10 cellular contexts compared by ENCODE assay signal in the genomic region with DNA sequence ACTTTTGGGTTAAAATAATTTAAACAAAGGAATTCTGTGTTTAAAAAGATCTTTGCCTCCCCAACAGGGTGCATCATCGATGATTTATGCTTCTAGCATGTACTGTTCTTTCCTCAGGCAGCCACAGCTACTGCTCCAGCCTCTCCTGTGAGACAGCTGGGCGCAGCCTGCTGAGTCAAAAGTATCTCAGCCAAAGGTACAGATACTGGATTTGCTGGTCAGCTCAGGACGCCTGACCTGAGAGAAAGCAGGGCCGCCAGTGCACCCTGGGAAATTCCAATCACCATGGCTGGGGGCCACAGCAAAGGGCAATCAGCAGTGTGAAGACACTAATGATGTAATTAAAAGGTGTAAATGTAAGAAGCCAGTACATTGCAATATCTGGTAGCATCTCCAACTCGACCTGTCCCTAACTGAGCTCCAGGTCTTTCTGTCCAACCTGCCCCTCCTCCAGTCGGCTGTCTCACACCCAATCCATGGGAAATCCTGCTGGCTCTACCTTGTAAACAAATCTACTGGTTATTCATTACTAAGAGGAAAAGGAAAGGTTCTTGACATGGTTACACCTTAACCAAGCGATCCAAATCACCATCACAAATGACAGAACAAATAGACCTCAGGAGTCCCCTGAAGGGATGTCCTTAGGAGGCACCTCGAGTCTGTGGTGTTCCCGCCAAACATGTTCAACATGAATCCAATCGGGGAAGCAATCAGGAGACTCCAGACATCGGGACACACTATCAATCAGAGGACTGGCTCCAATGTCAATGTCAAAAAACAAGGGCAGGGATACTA. TPM values are rescaled to one million over a fixed set of nuclear protein-coding genes. Genes with fewer than 3 reads are reported as not detected.
A peak's percentile ranks its signal among the peaks of the same experiment; 100 is the strongest.
DNase-seq lines count a peak whose midpoint lies in the region; ATAC-seq, FAIRE-seq and TF ChIP-seq lines count a peak whose summit lies in the region.
"Had no signal": no experiment of that assay in that cellular context is flagged by ENCODE, and none has a peak within 500 bp of the region (broad histone marks: within the 10 kb centered on the region; RNA-seq: fewer than 3 reads in every experiment).

No MANE protein-coding gene starts in this region.

- TF ChIP-seq CTCF in A549 (IDR thresholded peaks at IDR 0.05) (no peak), IMR-90 (conservative IDR thresholded peaks at IDR 0.05; ENCODE audit: low read depth, low read length) (no peak), GM13976 (IDR thresholded peaks at IDR 0.05; ENCODE audit: borderline replicate concordance, control extremely low read depth, extremely low read depth, insufficient read depth, missing control alignments) (no peak)

- H3K27ac ChIP-seq in A549 (peak overlapping the region; percentile 79 to 85), IMR-90 (ENCODE audit: insufficient read depth, low read length) (peak overlapping the region; percentile 87), mesendoderm (ENCODE audit: low read depth, low read length) (no peak overlapping the region)

- H3K56ac ChIP-seq in IMR-90 (ENCODE audit: extremely low read depth, insufficient read depth, low read length) (peak overlapping the region; percentile 37; the same call in 1 of the 2 replicates), mesendoderm (ENCODE audit: low read length) (no peak overlapping the region)

- peak in 1 of 2 experiments; percentile 36; a peak in 1 of 5 replicates for TF ChIP-seq RAD21 in A549 (conservative IDR thresholded peaks at IDR 0.05 in 1 of 2, IDR thresholded peaks at IDR 0.05 in 1 of 2)
- TF ChIP-seq RAD21 in IMR-90 (IDR thresholded peaks at IDR 0.05; ENCODE audit: low read length): no peak; the same call in 1 of the 2 replicates

- peak overlapping the region; percentile 84 for H2BK20ac ChIP-seq in IMR-90 (ENCODE audit: low read depth, low read length)

- 0 out of 3 replicates have a peak overlapping the region, but pooled peaks have one; percentile 2 for H3K4me3 ChIP-seq in A549
- H3K4me3 ChIP-seq in IMR-90 (ENCODE audit: insufficient read depth, low read depth, low read length): no peak overlapping the region
- no peak overlapping the region for H3K4me3 ChIP-seq in mesendoderm (ENCODE audit: low read length)

- H2BK15ac ChIP-seq in IMR-90 (ENCODE audit: low read depth, low read length): peak overlapping the region; percentile 79
- no peak overlapping the region for H2BK15ac ChIP-seq in mesendoderm (replicated peaks; ENCODE audit: low read depth)

- peak overlapping the region; percentile 78 for H3K4me2 ChIP-seq in A549
- H3K4me2 ChIP-seq in IMR-90 (ENCODE audit: low read depth, low read length): peak overlapping the region; percentile 66
- H3K4me2 ChIP-seq in mesendoderm (ENCODE audit: low read length): no peak overlapping the region

- H2BK5ac ChIP-seq in IMR-90 (ENCODE audit: low read depth, low read length, poor library complexity, severe bottlenecking) (peak overlapping the region; percentile 93), mesendoderm (ENCODE audit: low read length) (no peak overlapping the region)

- H3K4me1 ChIP-seq in A549: peaks cover 52% of the 10 kb centered on the region
- H3K4me1 ChIP-seq in IMR-90 (ENCODE audit: control insufficient read depth, insufficient read depth, low read length): peaks cover 17% of the 10 kb centered on the region
- H3K4me1 ChIP-seq in mesendoderm (ENCODE audit: control insufficient read depth, low read depth, low read length): no peaks in the 10 kb centered on the region

- WGBS in A549 (ENCODE audit: missing lambda C conversion rate): under 1% methylated on average over 11 of the region's 11 CpGs
- 27% methylated on average over 3 of the region's 11 CpGs; no CpG with 5 or more reads in 1 of the 2 experiments for WGBS in IMR-90 (ENCODE audit: extremely low coverage in 2 of 2, insufficient read length in 1 of 2), 2 experiments
- WGBS in mesendoderm (ENCODE audit: extremely low coverage, insufficient coverage, low lambda C conversion rate): no CpG with 5 or more reads among the region's 11 CpGs

- peak overlapping the region; percentile 80 for H3K18ac ChIP-seq in IMR-90 (ENCODE audit: low read depth, low read length)
- no peak overlapping the region for H3K18ac ChIP-seq in mesendoderm (ENCODE audit: low read length)

- intact Hi-C loops in IMR-90 (cut with micrococcal nuclease): no loop called here

- H3K9ac ChIP-seq in IMR-90 (ENCODE audit: low read depth, low read length) (peak overlapping the region; percentile 2; the same call in 1 of the 2 replicates), mesendoderm (ENCODE audit: low read length) (no peak overlapping the region)

- H3K36me3 ChIP-seq in IMR-90 (ENCODE audit: control insufficient read depth, insufficient read depth, low read length): no peaks in the 10 kb centered on the region
- no peaks in the 10 kb centered on the region for H3K36me3 ChIP-seq in mesendoderm (ENCODE audit: control insufficient read depth, insufficient read depth, low read length)

- no peaks in the 10 kb centered on the region for H3K27me3 ChIP-seq in IMR-90 (ENCODE audit: control insufficient read depth, insufficient read depth, low read length)
- no peaks in the 10 kb centered on the region for H3K27me3 ChIP-seq in mesendoderm (ENCODE audit: insufficient read depth, low read length, poor library complexity)

- H3K9me3 ChIP-seq in A549 (no peaks in the 10 kb centered on the region), IMR-90 (ENCODE audit: control insufficient read depth, insufficient read depth, low read length) (no peaks in the 10 kb centered on the region)

- BruUV-seq in IMR-90 (replicated peaks; lab: Mats Ljungman, UMichigan): no TSS peak

- H4K5ac ChIP-seq in IMR-90 (ENCODE audit: low read depth, low read length): peak overlapping the region; percentile 95
- no peak overlapping the region for H4K5ac ChIP-seq in mesendoderm (ENCODE audit: low read length)

- TF ChIP-seq POLR2A in A549 (IDR thresholded peaks at IDR 0.05; ENCODE audit: low read length): no peak
- TF ChIP-seq POLR2A in IMR-90 (IDR thresholded peaks at IDR 0.05; ENCODE audit: low read depth, low read length): no peak

- H4K20me1 ChIP-seq in IMR-90 (ENCODE audit: insufficient read depth, low read length): peaks cover 11% of the 10 kb centered on the region

- H3K4ac ChIP-seq in IMR-90 (ENCODE audit: low read depth, low read length) (peak overlapping the region; percentile 89), mesendoderm (ENCODE audit: low read depth, low read length) (no peak overlapping the region)

- H4K91ac ChIP-seq in IMR-90 (ENCODE audit: insufficient read depth, low read depth, low read length): peak overlapping the region; percentile 69

- peaks cover 11% of the 10 kb centered on the region for H3K9me1 ChIP-seq in IMR-90 (ENCODE audit: insufficient read depth, low read length)

- peak overlapping the region; percentile 66 for H2AK9ac ChIP-seq in IMR-90 (replicated peaks; ENCODE audit: low read depth, low read length, poor library complexity)

- H3K23ac ChIP-seq in IMR-90 (ENCODE audit: low read depth, low read length) (peak overlapping the region; percentile 75; the same call in 1 of the 2 replicates), mesendoderm (ENCODE audit: low read length) (no peak overlapping the region)

- FAIRE-seq in A549 (lab: Jason Lieb, UNC): peak; percentile 82

- POLR2A ChIA-PET in A549 (lab: Yijun Ruan, JAX) (interaction anchor here (1.0 to 1.9 kb wide), 2 partner anchors 64 to 94 kb away, joined by 3 to 10 read pairs; no protein-coding TSS in a partner anchor), IMR-90 (lab: Charles Lee; ENCODE audit: unreplicated experiment) (interaction anchor here (0.5 kb wide), 1 partner anchor 42 kb away, joined by 6 read pairs; no protein-coding TSS in a partner anchor)

- H2AK5ac ChIP-seq in IMR-90 (ENCODE audit: low read depth, low read length): peak overlapping the region; percentile 72; the same call in 1 of the 2 replicates
- H2AK5ac ChIP-seq in mesendoderm (ENCODE audit: low read length): no peak overlapping the region

- H4K8ac ChIP-seq in IMR-90 (ENCODE audit: low read depth in 2 of 2, low read length in 2 of 2): peak overlapping the region; percentile 74 to 77
- H4K8ac ChIP-seq in mesendoderm (ENCODE audit: low read depth, low read length): no peak overlapping the region

- H2BK120ac ChIP-seq in IMR-90 (ENCODE audit: low read depth, low read length) (peak overlapping the region; percentile 74), mesendoderm (ENCODE audit: low read depth, low read length) (no peak overlapping the region)

- dilution Hi-C loops in IMR-90 (cut with HindIII; ENCODE audit: low sequenced_read_pairs, unreplicated experiment): no loop called here

- H3K79me1 ChIP-seq in IMR-90 (ENCODE audit: low read depth in 1 of 2, low read length in 2 of 2) (peaks cover 34 to 72% of the 10 kb centered on the region in 2 experiments), mesendoderm (ENCODE audit: low read length) (peaks cover 1% of the 10 kb centered on the region)

- in situ Hi-C loops in IMR-90 (cut with MboI; ENCODE audit: low sequenced_read_pairs): no loop called here
- in situ Hi-C loops in GM13976 (cut with MboI; ENCODE audit: low sequenced_read_pairs, unreplicated experiment): no loop called here

- peak overlapping the region; percentile 74 for H3K14ac ChIP-seq in IMR-90 (replicated peaks; ENCODE audit: low read depth, low read length)

- peak in 1 of 2 experiments; percentile 38; a peak in 1 of 5 replicates for TF ChIP-seq EP300 in A549 (IDR thresholded peaks at IDR 0.05)

- no peaks in the 10 kb centered on the region for H3K79me2 ChIP-seq in mesendoderm (ENCODE audit: control insufficient read depth, insufficient read depth, low read length)

- no peak overlapping the region for H2AFZ ChIP-seq in IMR-90 (replicated peaks; ENCODE audit: low read length, poor library complexity)

- ATAC-seq in A549: peak; percentile 95 to 97
- peak; percentile 96 for ATAC-seq in IMR-90 (ENCODE audit: low read depth)
- ATAC-seq in HG03442 (IDR thresholded peaks at IDR 0.05; ENCODE audit: unreplicated experiment): no peak
- ATAC-seq in GM21447 (IDR thresholded peaks at IDR 0.05; ENCODE audit: unreplicated experiment): no peak
- ATAC-seq: effector memory CD8-positive, alpha-beta T cell had no signal

- peak; percentile 82 to 91 for DNase-seq in A549 (ENCODE audit: low read depth in 1 of 2, low spot score in 1 of 2)
- DNase-seq in IMR-90: peak; percentile 95
- DNase-seq in dedifferentiated amniotic fluid mesenchymal stem cell (ENCODE audit: extremely low spot score): peak; percentile 74
- DNase-seq in mesendoderm: peak; percentile 45
- no peak for DNase-seq in GM13976 (ENCODE audit: low spot score)
- DNase-seq in NCI-H2107 (lab: John Stamatoyannopoulos, UW): no peak
- DNase-seq: effector memory CD8-positive, alpha-beta T cell had no signal

- CTCF ChIA-PET in A549 (lab: Yijun Ruan, JAX): interaction anchor here (1.0 to 6.4 kb wide), 9 partner anchors 8 to 150 kb away, joined by 3 to 46 read pairs (median 4); no protein-coding TSS in a partner anchor
- CTCF ChIA-PET in IMR-90 (lab: Yijun Ruan, JAX): interaction anchor here (1.0 kb wide), 1 partner anchor 10 kb away, joined by 3 read pairs; no protein-coding TSS in a partner anchor

RNA-seq across cellular contexts. Expression of gene OPA3, which starts 7.3 kb away (rescaled TPM):
- 21.8 and 29.1 TPM in 2 replicates for polyA plus RNA-seq in A549 (2011; rRNA removed)
- 20.3 and 24.2 TPM in 2 replicates for polyA plus RNA-seq in A549 (2012; cell fraction: cytosol; rRNA removed)
- 16.1 and 21.2 TPM in 2 replicates for polyA plus RNA-seq in A549 (2012; cell fraction: nucleus; rRNA removed)
- 13.8 to 15.9 TPM (median 15.6 TPM) in 3 replicates for polyA plus RNA-seq in A549 (2017; fragmentation: RNase III; extraction: RNeasy Plus Mini Kit Qiagen cat#74134 plus additional on column Dnase treatment)
- polyA minus RNA-seq in A549 (2011; rRNA and poly(A)+ RNA removed): 28.9 and 29.3 TPM in 2 replicates
- total RNA-seq in IMR-90 (2012; rRNA removed): 3.9 and 5.2 TPM in 2 replicates
- 9.6 and 10.9 TPM in 2 replicates for polyA plus RNA-seq in IMR-90 (2012; rRNA removed)
- 7.8 and 9.8 TPM in 2 replicates for polyA plus RNA-seq in IMR-90 (2012; cell fraction: cytosol; rRNA removed)
- 7.1 and 10.8 TPM in 2 replicates for polyA plus RNA-seq in IMR-90 (2012; cell fraction: nucleus; rRNA removed; ENCODE audit: low replicate concordance)
- polyA plus RNA-seq in mesendoderm (2013, experiment 1 of 2): 7.5 TPM
- polyA plus RNA-seq in mesendoderm (2013, experiment 2 of 2): 7.5 TPM

RNA-seq across cellular contexts. Expression of gene GPR4, which starts 24.7 kb away (rescaled TPM):
- 0.10 TPM in 1 of 2 replicates, not detected in the other for polyA plus RNA-seq in A549 (2011; rRNA removed)
- 0.05 TPM in 1 of 2 replicates, not detected in the other for polyA plus RNA-seq in A549 (2012; cell fraction: cytosol; rRNA removed)
- 0.23 and 0.40 TPM in 2 replicates for polyA plus RNA-seq in A549 (2012; cell fraction: nucleus; rRNA removed)
- polyA plus RNA-seq in A549 (2017; fragmentation: RNase III; extraction: RNeasy Plus Mini Kit Qiagen cat#74134 plus additional on column Dnase treatment): 0.03 to 0.12 TPM (median 0.04 TPM) in 3 replicates
- 0.29 TPM in 1 of 2 replicates, not detected in the other for polyA minus RNA-seq in A549 (2011; rRNA and poly(A)+ RNA removed)
- not detected in 2 replicates for total RNA-seq in IMR-90 (2012; rRNA removed)
- polyA plus RNA-seq in IMR-90 (2012; rRNA removed): 0.02 and 0.04 TPM in 2 replicates
- 0.02 and 0.07 TPM in 2 replicates for polyA plus RNA-seq in IMR-90 (2012; cell fraction: cytosol; rRNA removed)
- polyA plus RNA-seq in IMR-90 (2012; cell fraction: nucleus; rRNA removed; ENCODE audit: low replicate concordance): 0.16 and 0.17 TPM in 2 replicates
- polyA plus RNA-seq in mesendoderm (2013, experiment 1 of 2): 0.14 TPM
- polyA plus RNA-seq in mesendoderm (2013, experiment 2 of 2): 0.10 TPM
- total RNA-seq: CD8-positive, alpha-beta memory T cell had no signal
- polyA plus RNA-seq: CD8-positive, alpha-beta memory T cell had no signal

Comparison
In these comparisons a context has a peak if more than half of its experiments do, and no peak if none do; other contexts are left out.
1. ATAC-seq: peak in A549 (2 of 2) and IMR-90 (single experiment); none in HG03442 (single experiment) and GM21447 (single experiment).
2. DNase-seq: peak in A549 (2 of 2), IMR-90 (single experiment), dedifferentiated amniotic fluid mesenchymal stem cell (single experiment) and mesendoderm (single experiment); none in GM13976 (single experiment) and NCI-H2107 (single experiment).